Comparison of ENCODE assay signal across 11 cellular contexts in the genomic region with DNA sequence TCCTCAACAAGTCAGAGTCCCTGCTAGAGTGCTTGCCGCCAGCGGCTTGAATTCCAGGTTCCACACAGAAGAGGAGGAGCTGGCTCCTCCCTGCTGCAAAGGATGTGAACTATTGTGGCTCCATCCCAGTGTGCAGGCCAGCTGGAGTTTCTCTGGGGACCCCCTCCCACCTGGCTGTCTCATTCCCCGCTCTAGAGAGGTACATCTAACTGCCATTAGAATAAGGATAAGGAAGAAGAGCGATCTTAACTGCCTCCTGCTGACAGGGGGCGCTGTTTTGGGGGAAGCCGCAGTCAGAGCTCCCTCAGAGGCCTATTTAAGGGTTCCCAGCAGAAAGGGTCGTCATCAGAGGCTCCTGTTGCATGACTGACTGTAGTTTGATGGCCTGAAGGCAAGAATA. TPM values are rescaled to one million over a fixed set of nuclear protein-coding genes. Genes with fewer than 3 reads are reported as not detected.
DNase-seq lines count a peak whose midpoint lies in the region; ATAC-seq, FAIRE-seq and TF ChIP-seq lines count a peak whose summit lies in the region.
"Had no signal": no experiment of that assay in that cellular context is flagged by ENCODE, and none has a peak within 500 bp of the region (broad histone marks: within the 10 kb centered on the region; RNA-seq: fewer than 3 reads in every experiment).

No MANE protein-coding gene starts in this region.

- H3K9ac ChIP-seq in Loucy (ENCODE audit: low read depth, low read length, poor library complexity, severe bottlenecking) (no peak overlapping the region), kidney (ENCODE audit: low read length in 2 of 2) (no peak overlapping the region)

- FAIRE-seq in kidney (lab: Jason Lieb, UNC): no peak

- H2AFZ ChIP-seq in Loucy (ENCODE audit: low read length): no peak overlapping the region

- H3K79me2 ChIP-seq in Loucy (ENCODE audit: insufficient read depth, low read length): no peaks in the 10 kb centered on the region

- H3K9me2 ChIP-seq in Loucy (replicated peaks; ENCODE audit: low read depth, low read length): no peaks in the 10 kb centered on the region

- H3K4me3 ChIP-seq in Loucy (ENCODE audit: low read length, poor library complexity, severe bottlenecking): no peak overlapping the region
- no peak overlapping the region for H3K4me3 ChIP-seq in cardiac fibroblast (replicated peaks in 1 of 2; ENCODE audit: low read depth in 2 of 2, low read length in 2 of 2)
- H3K4me3 ChIP-seq in kidney (ENCODE audit: low read length in 2 of 2): no peak overlapping the region
- H3K4me3 ChIP-seq: right atrium auricular region had no signal

- peak; percentile 12 for DNase-seq in NCI-H2227 (lab: John Stamatoyannopoulos, UW; ENCODE audit: unreplicated experiment)
- no peak for DNase-seq in NCI-H2227 treated with DMSO at 0.1 percent for 48 hours (lab: John Stamatoyannopoulos, UW)
- peak; percentile 14 to 19 for DNase-seq in cardiac fibroblast (ENCODE audit: low read depth in 2 of 2)
- peak; percentile 9 for DNase-seq in retina
- no peak for DNase-seq in NCI-H128 (lab: John Stamatoyannopoulos, UW; ENCODE audit: unreplicated experiment)
- DNase-seq in kidney: no peak
- DNase-seq in Right ventricle myocardium superior: no peak
- DNase-seq: effector CD4-positive, alpha-beta T cell had no signal

- no peak for ATAC-seq in Right ventricle myocardium superior (ENCODE audit: poor library complexity)
- ATAC-seq: T-cell had no signal

- H3K9me3 ChIP-seq in Loucy (ENCODE audit: insufficient read depth, low read depth, low read length) (no peaks in the 10 kb centered on the region), kidney (ENCODE audit: control insufficient read depth in 1 of 2, low read length in 2 of 2) (no peaks in the 10 kb centered on the region)
- H3K9me3 ChIP-seq: right atrium auricular region had no signal

- H3K4me2 ChIP-seq in Loucy (ENCODE audit: low read depth, low read length, poor library complexity, severe bottlenecking): no peak overlapping the region

- TF ChIP-seq CTCF in Loucy (conservative IDR thresholded peaks at IDR 0.05; ENCODE audit: low read length) (peak; percentile 67), cardiac fibroblast (IDR thresholded peaks at IDR 0.05; ENCODE audit: low read depth, low read length) (peak; percentile 45), kidney (IDR thresholded peaks at IDR 0.05; ENCODE audit: borderline replicate concordance, extremely low read depth, insufficient read depth) (no peak)

- no peaks in the 10 kb centered on the region for H4K20me1 ChIP-seq in Loucy (ENCODE audit: insufficient read depth, low read length, poor library complexity, severe bottlenecking)

- H3K4me1 ChIP-seq in Loucy (ENCODE audit: insufficient read depth, low read length, poor library complexity, severe bottlenecking): no peaks in the 10 kb centered on the region
- no peaks in the 10 kb centered on the region for H3K4me1 ChIP-seq in kidney (ENCODE audit: control insufficient read depth in 1 of 2, insufficient read depth in 1 of 2, low read depth in 1 of 2, low read length in 2 of 2)
- H3K4me1 ChIP-seq: right atrium auricular region had no signal

- no peaks in the 10 kb centered on the region for H3K27me3 ChIP-seq in Loucy (ENCODE audit: insufficient read depth, low read length, poor library complexity, severe bottlenecking)
- H3K27me3 ChIP-seq: right atrium auricular region had no signal

- H3F3A ChIP-seq in Loucy (ENCODE audit: low read depth): no peaks in the 10 kb centered on the region

- no peak overlapping the region for H3K27ac ChIP-seq in kidney (ENCODE audit: low read depth in 2 of 2, low read length in 2 of 2)
- H3K27ac ChIP-seq: right atrium auricular region had no signal

- intact Hi-C loops in kidney (cut with DNase I) (no loop called here), Right ventricle myocardium superior (cut with DNase I) (no loop called here)

- H3K36me3 ChIP-seq in Loucy (ENCODE audit: insufficient read depth, low read length): no peaks in the 10 kb centered on the region
- H3K36me3 ChIP-seq in kidney (ENCODE audit: control insufficient read depth in 1 of 2, insufficient read depth in 2 of 2, low read length in 2 of 2): no peaks in the 10 kb centered on the region
- H3K36me3 ChIP-seq: right atrium auricular region had no signal

RNA-seq across cellular contexts. Expression of a gene that starts 40.8 kb away (rescaled TPM):
- 0.50 TPM for total RNA-seq in kidney
- polyA plus RNA-seq in kidney (ENCODE audit: insufficient read depth, low read depth, low replicate concordance): 7.5 TPM
- not detected for total RNA-seq in Right ventricle myocardium superior
- total RNA-seq: T-cell had no signal

Comparison
In these comparisons a context has a peak if more than half of its experiments do, and no peak if none do; other contexts are left out.
1. DNase-seq: peak in NCI-H2227 (single experiment), cardiac fibroblast (2 of 2) and retina (single experiment); none in NCI-H2227 treated with DMSO at 0.1 percent for 48 hours (single experiment), NCI-H128 (single experiment), kidney (single experiment) and Right ventricle myocardium superior (single experiment).